8 cellular contexts compared by ENCODE assay signal in the genomic region with DNA sequence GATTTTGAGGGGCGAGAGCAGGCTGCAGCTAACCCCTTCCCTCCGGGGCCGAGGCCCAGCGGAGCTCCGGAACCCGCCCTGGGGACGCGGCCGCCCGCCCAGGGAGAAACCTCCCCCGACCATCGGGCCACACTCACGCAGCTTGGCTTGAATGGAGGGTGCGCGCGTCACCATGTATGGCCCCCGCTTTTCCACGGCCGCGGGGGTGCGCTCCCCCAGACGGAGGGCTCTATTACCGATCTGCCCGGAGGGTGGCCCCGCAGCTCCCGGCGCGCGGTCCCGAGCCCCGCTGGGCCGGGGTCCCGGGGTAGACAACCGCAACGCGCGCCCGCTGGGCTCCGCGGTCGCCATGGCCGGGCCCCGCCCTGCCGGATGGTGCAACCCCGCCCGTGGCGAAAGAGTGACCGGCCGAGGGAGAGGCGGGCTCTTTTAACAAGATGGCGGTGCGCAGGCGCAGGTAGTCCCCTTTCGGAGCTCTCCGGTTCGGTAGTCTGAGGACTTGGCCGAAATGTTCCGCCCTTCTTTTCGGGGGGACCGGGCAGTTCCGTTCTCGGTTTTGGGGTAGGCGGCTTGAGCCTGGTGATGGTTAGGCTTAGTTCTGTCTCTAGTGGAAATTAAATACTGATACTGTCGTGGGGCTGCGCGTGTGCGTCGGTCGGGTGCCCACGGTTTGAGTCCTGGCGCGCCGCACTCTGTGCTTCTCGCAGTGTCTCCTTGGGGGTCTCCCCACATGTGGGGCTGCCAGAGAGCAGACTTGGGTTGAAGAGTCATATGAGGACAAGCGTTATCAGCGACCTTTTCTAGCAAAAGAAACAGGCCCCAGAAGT. TPM values are rescaled to one million over a fixed set of nuclear protein-coding genes. Genes with fewer than 3 reads are reported as not detected.
DNase-seq lines count a peak whose midpoint lies in the region; ATAC-seq, FAIRE-seq and TF ChIP-seq lines count a peak whose summit lies in the region.

A gene with protein sequence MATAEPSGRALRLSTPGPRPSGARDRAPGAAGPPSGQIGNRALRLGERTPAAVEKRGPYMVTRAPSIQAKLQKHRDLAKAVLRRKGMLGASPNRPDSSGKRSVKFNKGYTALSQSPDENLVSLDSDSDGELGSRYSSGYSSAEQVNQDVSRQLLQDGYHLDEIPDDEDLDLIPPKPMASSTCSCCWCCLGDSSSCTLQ (minus strand): TSS at position 402 of the 827 bp plus-strand sequence. CDS start 51 bp downstream, at position 351.

- H3K9me3 ChIP-seq in ascending aorta (no peaks in the 10 kb centered on the region), right cardiac atrium (ENCODE audit: control insufficient read depth, low read length) (no peaks in the 10 kb centered on the region), uterus (no peaks in the 10 kb centered on the region)

- peak within 1 kb of the TSS; percentile 94 for H3K27ac Mint-ChIP-seq in T-helper 2 cell treated with Interferon-gamma antibody and Interleukin-4, amounts not matched to agents 5 μg/mL and 100 μg/mL, for 36 hours

- H3K4me3 ChIP-seq in ascending aorta (peak within 1 kb of the TSS; percentile 86 to 98), right cardiac atrium (ENCODE audit: low read length) (peak within 1 kb of the TSS; percentile 72), uterus (peak within 1 kb of the TSS; percentile 59 to 70)

- TF ChIP-seq POLR2A in GM12892 (IDR thresholded peaks at IDR 0.05; ENCODE audit: low read depth, low read length) (peak; percentile 78), uterus (IDR thresholded peaks at IDR 0.05) (peak; percentile 85 to 93)

- H3K4me3 Mint-ChIP-seq in T-helper 2 cell treated with Interferon-gamma antibody and Interleukin-4, amounts not matched to agents 5 μg/mL and 100 μg/mL, for 36 hours: peak within 1 kb of the TSS; percentile 93

- peaks cover 23% of the 10 kb centered on the region for H3K4me1 Mint-ChIP-seq in T-helper 2 cell treated with Interferon-gamma antibody and Interleukin-4, amounts not matched to agents 5 μg/mL and 100 μg/mL, for 36 hours (ENCODE audit: low read depth)

- H3K36me3 Mint-ChIP-seq in T-helper 2 cell treated with Interferon-gamma antibody and Interleukin-4, amounts not matched to agents 5 μg/mL and 100 μg/mL, for 36 hours (ENCODE audit: low read depth): peaks cover 37% of the 10 kb centered on the region

- ATAC-seq in HG02763 (IDR thresholded peaks at IDR 0.05; ENCODE audit: unreplicated experiment) (peak; percentile 86), right cardiac atrium (peak; percentile 96)

- H3K36me3 ChIP-seq in ascending aorta: peaks cover 17 to 35% of the 10 kb centered on the region in 2 donors
- H3K36me3 ChIP-seq in uterus: no peaks in the 10 kb centered on the region

- H3K27ac ChIP-seq in ascending aorta (peak within 1 kb of the TSS; percentile 95 to 97), right cardiac atrium (ENCODE audit: low read length) (peak within 1 kb of the TSS; percentile 80), uterus (peak within 1 kb of the TSS; percentile 73 to 90)

- WGBS in right cardiac atrium: under 1% methylated on average over 76 of the region's 76 CpGs

- H3K4me1 ChIP-seq in ascending aorta (peaks cover 8 to 20% of the 10 kb centered on the region in 2 donors), right cardiac atrium (ENCODE audit: control insufficient read depth, insufficient read depth, low read length) (peaks cover 17% of the 10 kb centered on the region), uterus (peaks cover 10 to 15% of the 10 kb centered on the region in 2 donors)

- DNase-seq in GM12892 (ENCODE audit: insufficient read length) (peak; percentile 93), NCI-H1694 treated with DMSO at 0.1 percent for 48 hours (lab: John Stamatoyannopoulos, UW) (peak; percentile 40), ascending aorta (ENCODE audit: low spot score in 2 of 2) (peak; percentile 59 to 95), right cardiac atrium (peak; percentile 94 to 98 (median 97)), putamen (ENCODE audit: low spot score) (peak; percentile 90), uterus (peak; percentile 92)
- DNase-seq in T-helper 2 cell treated with Interferon-gamma antibody and Interleukin-4, amounts not matched to agents 5 μg/mL and 100 μg/mL, for 36 hours (ENCODE audit: low spot score): peak; percentile 87

- H3K27me3 ChIP-seq in ascending aorta: no peaks in the 10 kb centered on the region
- H3K27me3 ChIP-seq in right cardiac atrium (ENCODE audit: control insufficient read depth, insufficient read depth): no peaks in the 10 kb centered on the region
- no peaks in the 10 kb centered on the region for H3K27me3 ChIP-seq in uterus

- no peaks in the 10 kb centered on the region for H3K9me3 Mint-ChIP-seq in T-helper 2 cell treated with Interferon-gamma antibody and Interleukin-4, amounts not matched to agents 5 μg/mL and 100 μg/mL, for 36 hours

- TF ChIP-seq CTCF in ascending aorta (IDR thresholded peaks at IDR 0.05) (no peak), uterus (IDR thresholded peaks at IDR 0.05) (peak in 1 of 4 experiments; percentile 6)

- H3K27me3 Mint-ChIP-seq in T-helper 2 cell treated with Interferon-gamma antibody and Interleukin-4, amounts not matched to agents 5 μg/mL and 100 μg/mL, for 36 hours (ENCODE audit: low read depth): no peaks in the 10 kb centered on the region

- FAIRE-seq in GM12892 (lab: Jason Lieb, UNC): peak; percentile 83

- intact Hi-C loops in ascending aorta (cut with DNase I) (loop anchor here (1.0 to 2.0 kb wide), 5 partner anchors 16 to 63 kb away; a partner anchor contains a TSS), right cardiac atrium (cut with DNase I) (no loop called here), uterus (cut with DNase I; ENCODE audit: low total_unique reads) (no loop called here)

RNA-seq across cellular contexts. Expression of the gene that starts here (rescaled TPM):
- polyA plus RNA-seq in GM12892 (2012; ENCODE audit: missing spikeins): 29.8 TPM
- total RNA-seq in ascending aorta (17.5 TPM), right cardiac atrium (100 to 1,000 TPM; 108 to 128 (median 121) TPM), uterus (100 to 1,000 TPM in 2 of 4 donors, 10 to 100 TPM in 2; 32.9 to 343 (median 86.5) TPM)
- 44.9 TPM for polyA plus RNA-seq in right cardiac atrium

Comparison
In these comparisons a context has a peak if more than half of its experiments do, and no peak if none do; other contexts are left out.
1. Peak in every context shown above with its lines: DNase-seq, ATAC-seq, H3K4me3 ChIP-seq and H3K27ac ChIP-seq.
2. DNase-seq: peak in every context shown above with its lines; median percentile 97 in right cardiac atrium; 93 in GM12892; 92 in uterus; 90 in putamen; 87 in T-helper 2 cell treated with Interferon-gamma antibody and Interleukin-4, amounts not matched to agents 5 μg/mL and 100 μg/mL, for 36 hours; 77 in ascending aorta; 40 in NCI-H1694 treated with DMSO at 0.1 percent for 48 hours.